In the genomic region with DNA sequence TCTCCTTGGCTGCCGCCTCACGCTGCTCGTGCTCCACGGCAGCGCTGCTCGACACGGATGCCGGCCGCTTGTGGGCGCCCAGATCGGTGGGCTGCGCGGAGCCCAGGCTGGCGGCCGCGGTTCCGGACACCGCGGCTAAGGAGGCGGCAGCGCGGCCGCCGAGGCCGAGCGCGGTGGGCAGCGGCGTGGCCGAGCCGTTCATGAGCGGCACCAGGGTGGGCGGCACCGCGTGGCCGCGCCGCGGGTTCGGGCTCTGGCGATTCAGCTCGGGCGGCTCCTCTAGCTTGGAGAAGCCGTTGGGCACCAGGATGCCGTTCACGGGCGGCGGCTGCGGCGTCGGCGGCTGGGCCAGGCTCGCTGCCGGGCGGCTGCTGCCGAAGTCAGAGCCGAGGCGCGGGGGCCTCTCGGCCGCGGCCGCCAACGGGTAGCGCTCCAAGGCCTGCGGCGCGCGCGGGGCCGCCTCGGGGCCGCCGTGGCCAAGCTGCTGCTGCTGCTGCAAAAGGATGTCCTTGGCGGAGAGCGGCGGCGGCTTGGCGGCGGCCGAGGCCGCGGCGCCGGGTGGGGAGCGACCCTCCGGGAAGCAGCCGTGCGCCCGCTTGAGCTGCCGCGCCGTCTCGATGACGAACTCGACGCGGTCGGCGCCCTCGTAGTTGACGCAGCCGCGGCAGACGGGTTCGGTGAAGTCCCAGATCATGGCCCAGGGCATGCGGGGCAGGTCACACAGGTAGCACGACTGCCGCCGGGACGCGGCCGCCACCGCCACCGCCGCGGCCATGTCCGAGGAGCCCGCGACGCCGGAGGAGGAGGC, we compare ENCODE assay signal across 1 cellular context.
TF ChIP-seq lines count a peak whose summit lies in the region.

No MANE protein-coding gene starts in this region.

TF ChIP-seq in K562, 482 proteins besides CTCF, POLR2A, EP300 and RAD21 (continued from another document and continues in another):
- TF ChIP-seq, protein P1, sequence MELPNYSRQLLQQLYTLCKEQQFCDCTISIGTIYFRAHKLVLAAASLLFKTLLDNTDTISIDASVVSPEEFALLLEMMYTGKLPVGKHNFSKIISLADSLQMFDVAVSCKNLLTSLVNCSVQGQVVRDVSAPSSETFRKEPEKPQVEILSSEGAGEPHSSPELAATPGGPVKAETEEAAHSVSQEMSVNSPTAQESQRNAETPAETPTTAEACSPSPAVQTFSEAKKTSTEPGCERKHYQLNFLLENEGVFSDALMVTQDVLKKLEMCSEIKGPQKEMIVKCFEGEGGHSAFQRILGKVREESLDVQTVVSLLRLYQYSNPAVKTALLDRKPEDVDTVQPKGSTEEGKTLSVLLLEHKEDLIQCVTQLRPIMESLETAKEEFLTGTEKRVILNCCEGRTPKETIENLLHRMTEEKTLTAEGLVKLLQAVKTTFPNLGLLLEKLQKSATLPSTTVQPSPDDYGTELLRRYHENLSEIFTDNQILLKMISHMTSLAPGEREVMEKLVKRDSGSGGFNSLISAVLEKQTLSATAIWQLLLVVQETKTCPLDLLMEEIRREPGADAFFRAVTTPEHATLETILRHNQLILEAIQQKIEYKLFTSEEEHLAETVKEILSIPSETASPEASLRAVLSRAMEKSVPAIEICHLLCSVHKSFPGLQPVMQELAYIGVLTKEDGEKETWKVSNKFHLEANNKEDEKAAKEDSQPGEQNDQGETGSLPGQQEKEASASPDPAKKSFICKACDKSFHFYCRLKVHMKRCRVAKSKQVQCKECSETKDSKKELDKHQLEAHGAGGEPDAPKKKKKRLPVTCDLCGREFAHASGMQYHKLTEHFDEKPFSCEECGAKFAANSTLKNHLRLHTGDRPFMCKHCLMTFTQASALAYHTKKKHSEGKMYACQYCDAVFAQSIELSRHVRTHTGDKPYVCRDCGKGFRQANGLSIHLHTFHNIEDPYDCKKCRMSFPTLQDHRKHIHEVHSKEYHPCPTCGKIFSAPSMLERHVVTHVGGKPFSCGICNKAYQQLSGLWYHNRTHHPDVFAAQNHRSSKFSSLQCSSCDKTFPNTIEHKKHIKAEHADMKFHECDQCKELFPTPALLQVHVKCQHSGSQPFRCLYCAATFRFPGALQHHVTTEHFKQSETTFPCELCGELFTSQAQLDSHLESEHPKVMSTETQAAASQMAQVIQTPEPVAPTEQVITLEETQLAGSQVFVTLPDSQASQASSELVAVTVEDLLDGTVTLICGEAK (IDR thresholded peaks at IDR 0.05) = no peak
- TF ChIP-seq, protein P1 (CRISPR knock-in tag; IDR thresholded peaks at IDR 0.05) = no peak; the same call in 1 of the 2 replicates
- TF ChIP-seq RB1 (IDR thresholded peaks at IDR 0.05; ENCODE audit: low read depth) (peak; percentile 42; the same call in 1 of the 2 replicates), GTF2A2 (tag; IDR thresholded peaks at IDR 0.05) (0 out of 2 replicates have a peak, but pooled peaks have one; percentile 10), TEAD4 (IDR thresholded peaks at IDR 0.05; ENCODE audit: low read length) (no peak), TEAD4 (CRISPR knock-in tag; IDR thresholded peaks at IDR 0.05; ENCODE audit: borderline replicate concordance) (0 out of 2 replicates have a peak, but pooled peaks have one; percentile 57), RBFOX2 (IDR thresholded peaks at IDR 0.05; ENCODE audit: low read depth, low read length) (peak; percentile 92), POLR2G (IDR thresholded peaks at IDR 0.05; ENCODE audit: low read depth, low read length) (peak; percentile 86), ZNF76 (CRISPR knock-in tag; IDR thresholded peaks at IDR 0.05; ENCODE audit: borderline replicate concordance) (peak; percentile 55; the same call in 1 of the 2 replicates), MAFK (IDR thresholded peaks at IDR 0.05; ENCODE audit: low read length) (no peak), ZNF449 (CRISPR knock-in tag; IDR thresholded peaks at IDR 0.05) (no peak), CHD1 (IDR thresholded peaks at IDR 0.05; ENCODE audit: low read length) (peak; percentile 63), RBM14 (IDR thresholded peaks at IDR 0.05; ENCODE audit: borderline replicate concordance, insufficient read depth, low read depth, low read length) (0 out of 2 replicates have a peak, but pooled peaks have one; percentile 4), SRSF1 (IDR thresholded peaks at IDR 0.05; ENCODE audit: low read depth, low read length) (no peak), ZNF586 (CRISPR knock-in tag; conservative IDR thresholded peaks at IDR 0.05) (no peak), BRD4 (IDR thresholded peaks at IDR 0.05) (peak; percentile 83; the same call in 1 of the 2 replicates), ARID4B (CRISPR knock-in tag; IDR thresholded peaks at IDR 0.05) (peak; percentile 36), ZNF766 (CRISPR knock-in tag; conservative IDR thresholded peaks at IDR 0.05) (0 out of 2 replicates have a peak, but pooled peaks have one; percentile 37), UBTF (IDR thresholded peaks at IDR 0.05; ENCODE audit: borderline replicate concordance in 1 of 2, low read depth in 2 of 2, low read length in 2 of 2) (peak; percentile 1 to 88; a peak in 1 of 4 replicates)
- TF ChIP-seq, protein P2, sequence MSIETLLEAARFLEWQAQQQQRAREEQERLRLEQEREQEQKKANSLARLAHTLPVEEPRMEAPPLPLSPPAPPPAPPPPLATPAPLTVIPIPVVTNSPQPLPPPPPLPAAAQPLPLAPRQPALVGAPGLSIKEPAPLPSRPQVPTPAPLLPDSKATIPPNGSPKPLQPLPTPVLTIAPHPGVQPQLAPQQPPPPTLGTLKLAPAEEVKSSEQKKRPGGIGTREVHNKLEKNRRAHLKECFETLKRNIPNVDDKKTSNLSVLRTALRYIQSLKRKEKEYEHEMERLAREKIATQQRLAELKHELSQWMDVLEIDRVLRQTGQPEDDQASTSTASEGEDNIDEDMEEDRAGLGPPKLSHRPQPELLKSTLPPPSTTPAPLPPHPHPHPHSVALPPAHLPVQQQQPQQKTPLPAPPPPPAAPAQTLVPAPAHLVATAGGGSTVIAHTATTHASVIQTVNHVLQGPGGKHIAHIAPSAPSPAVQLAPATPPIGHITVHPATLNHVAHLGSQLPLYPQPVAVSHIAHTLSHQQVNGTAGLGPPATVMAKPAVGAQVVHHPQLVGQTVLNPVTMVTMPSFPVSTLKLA (conservative IDR thresholded peaks at IDR 0.05) = no peak
- TF ChIP-seq, protein P3, sequence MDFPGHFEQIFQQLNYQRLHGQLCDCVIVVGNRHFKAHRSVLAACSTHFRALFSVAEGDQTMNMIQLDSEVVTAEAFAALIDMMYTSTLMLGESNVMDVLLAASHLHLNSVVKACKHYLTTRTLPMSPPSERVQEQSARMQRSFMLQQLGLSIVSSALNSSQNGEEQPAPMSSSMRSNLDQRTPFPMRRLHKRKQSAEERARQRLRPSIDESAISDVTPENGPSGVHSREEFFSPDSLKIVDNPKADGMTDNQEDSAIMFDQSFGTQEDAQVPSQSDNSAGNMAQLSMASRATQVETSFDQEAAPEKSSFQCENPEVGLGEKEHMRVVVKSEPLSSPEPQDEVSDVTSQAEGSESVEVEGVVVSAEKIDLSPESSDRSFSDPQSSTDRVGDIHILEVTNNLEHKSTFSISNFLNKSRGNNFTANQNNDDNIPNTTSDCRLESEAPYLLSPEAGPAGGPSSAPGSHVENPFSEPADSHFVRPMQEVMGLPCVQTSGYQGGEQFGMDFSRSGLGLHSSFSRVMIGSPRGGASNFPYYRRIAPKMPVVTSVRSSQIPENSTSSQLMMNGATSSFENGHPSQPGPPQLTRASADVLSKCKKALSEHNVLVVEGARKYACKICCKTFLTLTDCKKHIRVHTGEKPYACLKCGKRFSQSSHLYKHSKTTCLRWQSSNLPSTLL (IDR thresholded peaks at IDR 0.05) = no peak
- TF ChIP-seq, protein P4, sequence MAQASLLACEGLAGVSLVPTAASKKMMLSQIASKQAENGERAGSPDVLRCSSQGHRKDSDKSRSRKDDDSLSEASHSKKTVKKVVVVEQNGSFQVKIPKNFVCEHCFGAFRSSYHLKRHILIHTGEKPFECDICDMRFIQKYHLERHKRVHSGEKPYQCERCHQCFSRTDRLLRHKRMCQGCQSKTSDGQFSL (CRISPR knock-in tag; IDR thresholded peaks at IDR 0.05) = peak; percentile 88
- TF ChIP-seq, protein P4 (tag; IDR thresholded peaks at IDR 0.05) = no peak
